Comparison of ENCODE assay signal across 15 cellular contexts in the genomic region with DNA sequence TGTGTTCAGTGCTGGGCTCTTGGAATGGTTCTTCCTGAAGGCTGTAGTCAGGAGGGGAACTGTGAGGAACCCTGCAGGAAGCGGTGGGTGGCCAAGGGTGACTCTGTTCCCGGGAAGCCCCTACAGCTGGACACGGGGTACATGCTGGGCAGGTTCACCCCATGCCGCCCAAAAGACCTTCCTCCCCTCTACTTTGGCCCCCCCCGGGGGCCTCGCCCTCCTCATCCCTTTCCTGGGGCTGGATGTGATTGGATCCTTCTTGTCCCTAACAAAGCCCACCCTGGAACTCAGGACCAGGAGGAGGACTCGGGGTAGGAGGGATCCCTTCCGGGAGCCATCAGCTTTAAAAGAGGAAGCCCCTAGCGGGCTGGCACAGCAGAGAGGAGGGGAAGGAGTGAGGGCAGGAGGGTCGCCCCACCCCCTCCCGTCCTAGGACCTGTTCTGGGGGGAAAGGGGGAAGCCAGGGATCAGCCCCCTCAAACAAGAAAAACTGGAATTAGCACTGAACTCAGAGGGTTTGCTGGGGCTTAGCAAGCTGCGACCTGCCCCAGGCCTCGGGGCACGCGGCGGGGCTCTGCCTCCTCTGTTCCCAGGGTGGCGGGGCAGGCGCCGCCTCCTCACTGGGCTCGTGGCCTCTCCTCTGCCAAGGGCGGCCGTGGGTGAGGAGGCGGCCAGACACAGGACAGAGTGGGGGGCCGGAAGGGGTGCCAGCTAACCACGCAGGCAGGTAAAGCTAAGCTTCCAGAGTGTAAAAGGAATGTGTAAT. TPM values are rescaled to one million over a fixed set of nuclear protein-coding genes. Genes with fewer than 3 reads are reported as not detected.
DNase-seq lines count a peak whose midpoint lies in the region; TF ChIP-seq lines count a peak whose summit lies in the region.
"Had no signal": no experiment of that assay in that cellular context is flagged by ENCODE, and none has a peak within 500 bp of the region (broad histone marks: within the 10 kb centered on the region; RNA-seq: fewer than 3 reads in every experiment).

No MANE protein-coding gene starts in this region.

- H4K20me1 ChIP-seq in PC-9 (ENCODE audit: insufficient read depth) (no peaks in the 10 kb centered on the region), hepatocyte (ENCODE audit: insufficient read depth, poor library complexity, severe bottlenecking) (peaks cover 15% of the 10 kb centered on the region)

- no peak for TF ChIP-seq POLR2A in spleen (IDR thresholded peaks at IDR 0.05)

- CTCF ChIA-PET in PC-9 (lab: Charles Lee), result interaction anchor here (0.5 to 1.0 kb wide), 2 partner anchors 29 to 76 kb away, joined by 3 read pairs; no protein-coding TSS in a partner anchor

- H3K27me3 ChIP-seq in H7 (ENCODE audit: control insufficient read depth, insufficient read depth, low read length), result peaks cover 31% of the 10 kb centered on the region
- H3K27me3 ChIP-seq in PC-9 (ENCODE audit: insufficient read depth, low read depth), result no peaks in the 10 kb centered on the region
- H3K27me3 ChIP-seq in hepatocyte, result peaks cover 2% of the 10 kb centered on the region
- H3K27me3 ChIP-seq in spleen (replicated peaks in 1 of 7), result peaks cover 0 to 93% (median 33%) of the 10 kb centered on the region in 7 donors
- H3K27me3 ChIP-seq in tibial artery, result peaks cover 0 to 56% of the 10 kb centered on the region in 2 donors

- no peaks in the 10 kb centered on the region for H3K36me3 Mint-ChIP-seq in T-helper 2 cell treated with Interferon-gamma antibody and Interleukin-4, amounts not matched to agents 5 μg/mL and 100 μg/mL, for 36 hours (ENCODE audit: low read depth)

- peak; percentile 67 for DNase-seq in H7
- DNase-seq in PC-9, result peak; percentile 46 to 77
- DNase-seq in hepatocyte (ENCODE audit: low spot score), result peak; percentile 75
- DNase-seq in spleen, result peak; percentile 58
- no peak for DNase-seq in NCI-H146 (lab: John Stamatoyannopoulos, UW)
- DNase-seq in occipital lobe (lab: John Stamatoyannopoulos, UW), result no peak
- DNase-seq in tibial artery, result no peak
- no peak for DNase-seq in T-helper 2 cell treated with Interferon-gamma antibody and Interleukin-4, amounts not matched to agents 5 μg/mL and 100 μg/mL, for 36 hours (ENCODE audit: low spot score)
- DNase-seq: activated CD4-positive, alpha-beta T cell treated with anti-CD3 and anti-CD28 coated beads for 1 hour; activated T-cell treated with anti-CD3 and anti-CD28 coated beads, Interleukin-2, amount 50 U/mL, for 4 hours; foreskin melanocyte; HFFc6; NCI-H1417 treated with DMSO at 0.1 percent for 48 hours; stimulated activated naive CD8-positive, alpha-beta T cell treated with anti-CD3 and anti-CD28 coated beads, Interleukin-15, amount 100 ng/mL, for 72 hours had no signal

- H3K9me3 Mint-ChIP-seq in T-helper 2 cell treated with Interferon-gamma antibody and Interleukin-4, amounts not matched to agents 5 μg/mL and 100 μg/mL, for 36 hours, result no peaks in the 10 kb centered on the region
- H3K9me3 Mint-ChIP-seq: activated T-cell treated with anti-CD3 and anti-CD28 coated beads, Interleukin-2, amount 50 U/mL, for 4 hours; HFFc6; stimulated activated naive CD8-positive, alpha-beta T cell treated with anti-CD3 and anti-CD28 coated beads, Interleukin-15, amount 100 ng/mL, for 72 hours had no signal

- H3K36me3 ChIP-seq in H7 (replicated peaks; ENCODE audit: control insufficient read depth, insufficient read depth, low read length) (no peaks in the 10 kb centered on the region), PC-9 (ENCODE audit: low read depth) (no peaks in the 10 kb centered on the region), hepatocyte (replicated peaks; ENCODE audit: insufficient read depth, low read depth) (no peaks in the 10 kb centered on the region), spleen (no peaks in the 10 kb centered on the region), tibial artery (no peaks in the 10 kb centered on the region)

- H3K4me1 Mint-ChIP-seq in T-helper 2 cell treated with Interferon-gamma antibody and Interleukin-4, amounts not matched to agents 5 μg/mL and 100 μg/mL, for 36 hours (ENCODE audit: low read depth), result no peaks in the 10 kb centered on the region

- no peak overlapping the region for H3K27ac Mint-ChIP-seq in T-helper 2 cell treated with Interferon-gamma antibody and Interleukin-4, amounts not matched to agents 5 μg/mL and 100 μg/mL, for 36 hours
- H3K27ac Mint-ChIP-seq: HFFc6; stimulated activated naive CD8-positive, alpha-beta T cell treated with anti-CD3 and anti-CD28 coated beads, Interleukin-15, amount 100 ng/mL, for 72 hours had no signal

- H3K4me3 ChIP-seq in H7 (ENCODE audit: insufficient read depth, low read depth, low read length) (no peak overlapping the region), PC-9 (no peak overlapping the region), hepatocyte (no peak overlapping the region), spleen (no peak overlapping the region), tibial artery (no peak overlapping the region)
- H3K4me3 ChIP-seq: SK-N-MC had no signal

- intact Hi-C loops in PC-9 (cut with micrococcal nuclease; ENCODE audit: unreplicated experiment) (loop anchor here (10.0 kb wide), 1 partner anchor 924 kb away; no protein-coding TSS in a partner anchor), spleen (cut with DNase I; ENCODE audit: low total_unique reads) (no loop called here), tibial artery (cut with DNase I; ENCODE audit: low total_unique reads) (no loop called here)

- peaks cover 33% of the 10 kb centered on the region for H3K27me3 Mint-ChIP-seq in T-helper 2 cell treated with Interferon-gamma antibody and Interleukin-4, amounts not matched to agents 5 μg/mL and 100 μg/mL, for 36 hours (ENCODE audit: low read depth)

- TF ChIP-seq CTCF in PC-9 (conservative IDR thresholded peaks at IDR 0.05) (no peak), hepatocyte (IDR thresholded peaks at IDR 0.05; ENCODE audit: poor library complexity) (no peak), spleen (IDR thresholded peaks at IDR 0.05 in 8 of 11, conservative IDR thresholded peaks at IDR 0.05 in 3 of 11) (no peak), tibial artery (IDR thresholded peaks at IDR 0.05) (no peak)

- BruUV-seq in PC-9 (replicated peaks; lab: Mats Ljungman, UMichigan), result no TSS peak

- H3F3A ChIP-seq in PC-9 (ENCODE audit: insufficient read depth, low read depth), result peaks cover 8% of the 10 kb centered on the region; the same call in 1 of the 2 replicates

- H3K9me3 ChIP-seq in PC-9 (ENCODE audit: insufficient read depth, low read depth) (no peaks in the 10 kb centered on the region), hepatocyte (ENCODE audit: low read depth) (no peaks in the 10 kb centered on the region), spleen (no peaks in the 10 kb centered on the region), tibial artery (no peaks in the 10 kb centered on the region)

- WGBS in hepatocyte (ENCODE audit: low lambda C conversion rate, missing lambda C conversion rate), result 77% methylated on average over 21 of the region's 25 CpGs
- 37 to 62% (median 54%) methylated on average over 20 to 25 of the region's 25 CpGs for WGBS in spleen, 5 donors

- H2AFZ ChIP-seq in PC-9 (no peak overlapping the region), hepatocyte (no peak overlapping the region)

- no peak overlapping the region for H3K4me3 Mint-ChIP-seq in T-helper 2 cell treated with Interferon-gamma antibody and Interleukin-4, amounts not matched to agents 5 μg/mL and 100 μg/mL, for 36 hours
- H3K4me3 Mint-ChIP-seq: activated T-cell treated with anti-CD3 and anti-CD28 coated beads, Interleukin-2, amount 50 U/mL, for 4 hours; HFFc6; stimulated activated naive CD8-positive, alpha-beta T cell treated with anti-CD3 and anti-CD28 coated beads, Interleukin-15, amount 100 ng/mL, for 72 hours had no signal

- H3K4me1 ChIP-seq in PC-9 (replicated peaks; ENCODE audit: insufficient read depth) (peaks cover 47% of the 10 kb centered on the region), hepatocyte (ENCODE audit: insufficient read depth) (peaks cover 45% of the 10 kb centered on the region), spleen (peaks cover 7 to 83% (median 40%) of the 10 kb centered on the region in 6 donors), tibial artery (peaks cover 0 to 46% (median 26%) of the 10 kb centered on the region in 4 donors)

- H3K27ac ChIP-seq in PC-9 (no peak overlapping the region), hepatocyte (peak overlapping the region; percentile 86), spleen (peak overlapping the region in 3 of 8 donors; percentile 18 to 91 (median 30)), tibial artery (no peak overlapping the region)
- H3K27ac ChIP-seq: SK-N-MC had no signal

- peak overlapping the region; percentile 26; the same call in 1 of the 2 replicates for H3K4me2 ChIP-seq in PC-9
- H3K4me2 ChIP-seq in hepatocyte, result peak overlapping the region; percentile 95

- H3K9me2 ChIP-seq in PC-9 (ENCODE audit: insufficient read depth), result no peaks in the 10 kb centered on the region
- H3K9me2 ChIP-seq in hepatocyte (replicated peaks; ENCODE audit: insufficient read depth), result no peaks in the 10 kb centered on the region

- H3K79me2 ChIP-seq in PC-9 (ENCODE audit: low read depth), result 0 out of 2 replicates have a peak, but pooled peaks cover 6% of the 10 kb centered on the region
- H3K79me2 ChIP-seq in hepatocyte, result peaks cover 24% of the 10 kb centered on the region

- POLR2A ChIA-PET in PC-9 (lab: Charles Lee; ENCODE audit: unreplicated experiment), result interaction anchor here (0.6 kb wide), 2 partner anchors 327 to 1013 kb away, joined by 3 to 5 read pairs; a partner anchor contains a TSS

RNA-seq across cellular contexts. Expression of a gene that starts 4.0 kb away (rescaled TPM):
- 3.2 and 4.8 TPM in 2 replicates for total RNA-seq in H7 (2014; rRNA removed; shearing (Covaris generic))
- total RNA-seq in PC-9 (2021) (8.9 and 9.2 TPM in 2 replicates), hepatocyte (151 and 160 TPM in 2 replicates), spleen (10 to 100 TPM; 15.5 to 27.7 (median 18.3) TPM), occipital lobe (2.8 TPM)
- polyA plus RNA-seq in hepatocyte (65.1 and 103 TPM in 2 replicates), spleen (10 to 100 TPM in 1 of 3 donors, 1 to 10 TPM in 2; 7.4 to 19.8 (median 9.1) TPM)

Comparison
In these comparisons a context has a peak if more than half of its experiments do, and no peak if none do; other contexts are left out.
1. DNase-seq: peak in H7 (single experiment), PC-9 (2 of 2), hepatocyte (single experiment) and spleen (single experiment); none in NCI-H146 (single experiment), occipital lobe (single experiment), tibial artery (0 of 2) and T-helper 2 cell treated with Interferon-gamma antibody and Interleukin-4, amounts not matched to agents 5 μg/mL and 100 μg/mL, for 36 hours (single experiment).